ENCODE assay signal across 18 cellular contexts in genomic region chr18:67483952-67484351, GRCh38. TPM values are rescaled to one million over a fixed set of nuclear protein-coding genes. Genes with fewer than 3 reads are reported as not detected.
A peak's percentile ranks its signal among the peaks of the same experiment; 100 is the strongest.
DNase-seq lines count a peak whose midpoint lies in the region; ATAC-seq, FAIRE-seq and TF ChIP-seq lines count a peak whose summit lies in the region.
"Had no signal": no experiment of that assay in that cellular context is flagged by ENCODE, and none has a peak within 500 bp of the region (broad histone marks: within the 10 kb centered on the region; RNA-seq: fewer than 3 reads in every experiment).

No MANE protein-coding gene starts in this region.

- TF ChIP-seq POLR2A in IMR-90 (IDR thresholded peaks at IDR 0.05; ENCODE audit: low read depth, low read length) (no peak), testis (IDR thresholded peaks at IDR 0.05) (no peak)

- H3K9me3 ChIP-seq in IMR-90 (ENCODE audit: control insufficient read depth, insufficient read depth, low read length): no peaks in the 10 kb centered on the region
- H3K9me3 ChIP-seq in astrocyte (ENCODE audit: insufficient read depth, low read depth, low read length): no peaks in the 10 kb centered on the region
- H3K9me3 ChIP-seq in testis: no peaks in the 10 kb centered on the region
- H3K9me3 ChIP-seq: BE2C had no signal

- dilution Hi-C loops in IMR-90 (cut with HindIII; ENCODE audit: low sequenced_read_pairs, unreplicated experiment): no loop called here

- H4K20me1 ChIP-seq in IMR-90 (ENCODE audit: insufficient read depth, low read length) (no peaks in the 10 kb centered on the region), astrocyte (ENCODE audit: insufficient read depth, low read length) (no peaks in the 10 kb centered on the region)

- POLR2A ChIA-PET in IMR-90 (lab: Charles Lee; ENCODE audit: unreplicated experiment): no interaction called here

- H4K5ac ChIP-seq in IMR-90 (ENCODE audit: low read depth, low read length) (no peak overlapping the region), mesendoderm (ENCODE audit: low read length) (no peak overlapping the region)

- H4K8ac ChIP-seq in IMR-90 (ENCODE audit: low read depth in 2 of 2, low read length in 2 of 2) (0 out of 4 replicates have a peak overlapping the region, but pooled peaks of 1 of the 2 experiments have one; percentile 10), mesendoderm (ENCODE audit: low read depth, low read length) (no peak overlapping the region)

- H2AFZ ChIP-seq in IMR-90 (replicated peaks; ENCODE audit: low read length, poor library complexity) (no peak overlapping the region), astrocyte (ENCODE audit: low read depth, low read length) (no peak overlapping the region)

- H3K79me1 ChIP-seq in IMR-90 (ENCODE audit: low read depth in 1 of 2, low read length in 2 of 2) (peaks cover 4 to 5% of the 10 kb centered on the region in 2 experiments; a peak in 3 of 4 replicates), mesendoderm (ENCODE audit: low read length) (no peaks in the 10 kb centered on the region)

- no peak for TF ChIP-seq RAD21 in IMR-90 (IDR thresholded peaks at IDR 0.05; ENCODE audit: low read length)

- H3K4me3 ChIP-seq in IMR-90 (ENCODE audit: insufficient read depth, low read depth, low read length) (no peak overlapping the region), astrocyte (ENCODE audit: insufficient read depth, low read depth, low read length) (no peak overlapping the region), mesendoderm (ENCODE audit: low read length) (no peak overlapping the region), testis (no peak overlapping the region)

- no TSS peak for BruUV-seq in IMR-90 (replicated peaks; lab: Mats Ljungman, UMichigan)

- H3K4me1 Mint-ChIP-seq in astrocyte (ENCODE audit: low read depth, unreplicated experiment) (peaks cover 9% of the 10 kb centered on the region), HFFc6 (ENCODE audit: low read depth) (peaks cover 19% of the 10 kb centered on the region)
- H3K4me1 Mint-ChIP-seq: CD4-positive, CD25-positive, alpha-beta regulatory T cell; CD8-positive, alpha-beta memory T cell had no signal

- H2BK5ac ChIP-seq in IMR-90 (ENCODE audit: low read depth, low read length, poor library complexity, severe bottlenecking) (no peak overlapping the region), mesendoderm (ENCODE audit: low read length) (no peak overlapping the region)

- H3K4me3 Mint-ChIP-seq in astrocyte (ENCODE audit: unreplicated experiment) (peak overlapping the region; percentile 23), HFFc6 (no peak overlapping the region)
- H3K4me3 Mint-ChIP-seq: CD4-positive, CD25-positive, alpha-beta regulatory T cell; CD8-positive, alpha-beta memory T cell had no signal

- no peak overlapping the region for H3K56ac ChIP-seq in IMR-90 (ENCODE audit: extremely low read depth, insufficient read depth, low read length)
- no peak overlapping the region for H3K56ac ChIP-seq in mesendoderm (ENCODE audit: low read length)

- FAIRE-seq in astrocyte (lab: Jason Lieb, UNC): no peak
- FAIRE-seq: G401.6, GM12891, GM19239, H54 had no signal

- H2BK20ac ChIP-seq in IMR-90 (ENCODE audit: low read depth, low read length): no peak overlapping the region

- CTCF ChIA-PET in IMR-90 (lab: Yijun Ruan, JAX): interaction anchor here (0.5 kb wide), 1 partner anchor 520 kb away, joined by 4 read pairs; no protein-coding TSS in a partner anchor

- H3K9me1 ChIP-seq in IMR-90 (ENCODE audit: insufficient read depth, low read length): peaks cover 5% of the 10 kb centered on the region; the same call in 1 of the 2 replicates

- H3K4me2 ChIP-seq in IMR-90 (ENCODE audit: low read depth, low read length): no peak overlapping the region
- no peak overlapping the region for H3K4me2 ChIP-seq in astrocyte (ENCODE audit: low read length)
- no peak overlapping the region for H3K4me2 ChIP-seq in mesendoderm (ENCODE audit: low read length)

- no peak for ATAC-seq in IMR-90 (ENCODE audit: low read depth)
- ATAC-seq: HCT116 had no signal

- H3K27me3 Mint-ChIP-seq in astrocyte (ENCODE audit: low read depth, unreplicated experiment) (no peaks in the 10 kb centered on the region), HFFc6 (ENCODE audit: insufficient read depth) (no peaks in the 10 kb centered on the region)
- H3K27me3 Mint-ChIP-seq: CD4-positive, CD25-positive, alpha-beta regulatory T cell had no signal

- no peak overlapping the region for H2BK120ac ChIP-seq in IMR-90 (ENCODE audit: low read depth, low read length)
- H2BK120ac ChIP-seq in mesendoderm (ENCODE audit: low read depth, low read length): no peak overlapping the region

- no peak overlapping the region for H3K23ac ChIP-seq in IMR-90 (ENCODE audit: low read depth, low read length)
- no peak overlapping the region for H3K23ac ChIP-seq in mesendoderm (ENCODE audit: low read length)

- H3K36me3 Mint-ChIP-seq in astrocyte (ENCODE audit: low read depth, unreplicated experiment): no peaks in the 10 kb centered on the region
- H3K36me3 Mint-ChIP-seq in HFFc6 (ENCODE audit: low read depth): no peaks in the 10 kb centered on the region
- H3K36me3 Mint-ChIP-seq: CD4-positive, CD25-positive, alpha-beta regulatory T cell; CD8-positive, alpha-beta memory T cell had no signal

- H3K27ac ChIP-seq in IMR-90 (ENCODE audit: insufficient read depth, low read length) (no peak overlapping the region), astrocyte (ENCODE audit: low read depth, low read length) (no peak overlapping the region), mesendoderm (ENCODE audit: low read depth, low read length) (no peak overlapping the region), testis (no peak overlapping the region)

- intact Hi-C loops in IMR-90 (cut with micrococcal nuclease) (no loop called here), testis (cut with DNase I; ENCODE audit: low total_unique reads) (no loop called here)

- H3K9me3 Mint-ChIP-seq in astrocyte (ENCODE audit: unreplicated experiment) (no peaks in the 10 kb centered on the region), HFFc6 (no peaks in the 10 kb centered on the region)

- H3K27me3 ChIP-seq in IMR-90 (ENCODE audit: control insufficient read depth, insufficient read depth, low read length): no peaks in the 10 kb centered on the region
- no peaks in the 10 kb centered on the region for H3K27me3 ChIP-seq in astrocyte (ENCODE audit: insufficient read depth, low read length)
- H3K27me3 ChIP-seq in mesendoderm (ENCODE audit: insufficient read depth, low read length, poor library complexity): no peaks in the 10 kb centered on the region
- no peaks in the 10 kb centered on the region for H3K27me3 ChIP-seq in testis
- H3K27me3 ChIP-seq: BE2C had no signal

- H3K9ac ChIP-seq in IMR-90 (ENCODE audit: low read depth, low read length): no peak overlapping the region
- no peak overlapping the region for H3K9ac ChIP-seq in astrocyte (ENCODE audit: low read length)
- no peak overlapping the region for H3K9ac ChIP-seq in mesendoderm (ENCODE audit: low read length)

- H3K36me3 ChIP-seq in IMR-90 (ENCODE audit: control insufficient read depth, insufficient read depth, low read length): no peaks in the 10 kb centered on the region
- H3K36me3 ChIP-seq in astrocyte (ENCODE audit: insufficient read depth, low read length): no peaks in the 10 kb centered on the region
- H3K36me3 ChIP-seq in mesendoderm (ENCODE audit: control insufficient read depth, insufficient read depth, low read length): no peaks in the 10 kb centered on the region
- no peaks in the 10 kb centered on the region for H3K36me3 ChIP-seq in testis (ENCODE audit: low read depth, missing control alignments)
- H3K36me3 ChIP-seq: BE2C had no signal

- in situ Hi-C loops in IMR-90 (cut with MboI; ENCODE audit: low sequenced_read_pairs): no loop called here

- peak overlapping the region; percentile 63; the same call in 1 of the 2 replicates for H3K14ac ChIP-seq in IMR-90 (replicated peaks; ENCODE audit: low read depth, low read length)

- TF ChIP-seq CTCF in IMR-90 (conservative IDR thresholded peaks at IDR 0.05; ENCODE audit: low read depth, low read length) (no peak), astrocyte (IDR thresholded peaks at IDR 0.05; ENCODE audit: insufficient read depth, low read depth, low read length) (no peak), testis (IDR thresholded peaks at IDR 0.05) (no peak), HFFc6 (IDR thresholded peaks at IDR 0.05) (no peak)

- DNase-seq in EL: peak; percentile 22
- DNase-seq in IMR-90: no peak
- no peak for DNase-seq in astrocyte (ENCODE audit: low read depth)
- DNase-seq in mesendoderm: peak; percentile 29
- DNase-seq in NCI-H345 (lab: John Stamatoyannopoulos, UW): no peak
- DNase-seq in testis: no peak
- no peak for DNase-seq in HFFc6
- DNase-seq: ACHN; CD4-positive, CD25-positive, alpha-beta regulatory T cell; CD8-positive, alpha-beta memory T cell; DMS53; DND-41 had no signal

- no peak overlapping the region for H3K27ac Mint-ChIP-seq in astrocyte (ENCODE audit: unreplicated experiment)
- no peak overlapping the region; the same call in 1 of the 2 replicates for H3K27ac Mint-ChIP-seq in HFFc6
- H3K27ac Mint-ChIP-seq: CD8-positive, alpha-beta memory T cell had no signal

- no peak overlapping the region for H3K18ac ChIP-seq in IMR-90 (ENCODE audit: low read depth, low read length)
- H3K18ac ChIP-seq in mesendoderm (ENCODE audit: low read length): no peak overlapping the region

- no peaks in the 10 kb centered on the region for H3K4me1 ChIP-seq in IMR-90 (ENCODE audit: control insufficient read depth, insufficient read depth, low read length)
- no peaks in the 10 kb centered on the region for H3K4me1 ChIP-seq in astrocyte (ENCODE audit: insufficient read depth, low read length)
- H3K4me1 ChIP-seq in mesendoderm (ENCODE audit: control insufficient read depth, low read depth, low read length): peaks cover 4% of the 10 kb centered on the region
- H3K4me1 ChIP-seq in testis: no peaks in the 10 kb centered on the region
- H3K4me1 ChIP-seq: BE2C had no signal

- H2AK5ac ChIP-seq in IMR-90 (ENCODE audit: low read depth, low read length) (peak overlapping the region; percentile 72; the same call in 1 of the 2 replicates), mesendoderm (ENCODE audit: low read length) (no peak overlapping the region)

- H3K4ac ChIP-seq in IMR-90 (ENCODE audit: low read depth, low read length) (peak overlapping the region; percentile 45), mesendoderm (ENCODE audit: low read depth, low read length) (no peak overlapping the region)

- H4K91ac ChIP-seq in IMR-90 (ENCODE audit: insufficient read depth, low read depth, low read length): no peak overlapping the region

- H2BK15ac ChIP-seq in IMR-90 (ENCODE audit: low read depth, low read length) (no peak overlapping the region), mesendoderm (replicated peaks; ENCODE audit: low read depth) (no peak overlapping the region)

- H3K79me2 ChIP-seq in astrocyte (ENCODE audit: insufficient read depth, low read length): no peaks in the 10 kb centered on the region
- no peaks in the 10 kb centered on the region for H3K79me2 ChIP-seq in mesendoderm (ENCODE audit: control insufficient read depth, insufficient read depth, low read length)

- 100% methylated on average over 3 of the region's 6 CpGs; no CpG with 5 or more reads in 1 of the 2 experiments for WGBS in IMR-90 (ENCODE audit: extremely low coverage in 2 of 2, insufficient read length in 1 of 2), 2 experiments
- no CpG with 5 or more reads among the region's 6 CpGs for WGBS in mesendoderm (ENCODE audit: extremely low coverage, insufficient coverage, low lambda C conversion rate)
- 85 to 93% methylated on average over 6 of the region's 6 CpGs for WGBS in testis, 2 donors

- peak overlapping the region; percentile 68 for H2AK9ac ChIP-seq in IMR-90 (replicated peaks; ENCODE audit: low read depth, low read length, poor library complexity)

RNA-seq across cellular contexts. Expression of gene DSEL, which starts 32.6 kb away (rescaled TPM):
- total RNA-seq in IMR-90 (2012; rRNA removed) (100 and 145 TPM in 2 replicates), astrocyte (15.9 and 16.5 TPM in 2 replicates), testis (1 to 10 TPM; 5.7 to 5.9 TPM)
- polyA plus RNA-seq in IMR-90 (2012; rRNA removed) (13.7 and 16.8 TPM in 2 replicates), testis (ENCODE audit: insufficient read depth, low read depth, low replicate concordance) (2.7 TPM)
- 3.9 and 5.8 TPM in 2 replicates for polyA plus RNA-seq in IMR-90 (2012; cell fraction: cytosol; rRNA removed)
- polyA plus RNA-seq in IMR-90 (2012; cell fraction: nucleus; rRNA removed; ENCODE audit: low replicate concordance): 2.7 and 11.3 TPM in 2 replicates
- polyA plus RNA-seq in mesendoderm (2013, experiment 1 of 2): 11.1 TPM
- 11.8 TPM for polyA plus RNA-seq in mesendoderm (2013, experiment 2 of 2)
- total RNA-seq in HFFc6 (2021; fragmentation: NEBNext Ultra II Directional; extraction: Animal tissue kit (Norgen Biotek cat#: 25700)): 10 to 100 TPM; 71.4 to 87.0 (median 80.1) TPM

Comparison
In these comparisons a context has a peak if more than half of its experiments do, and no peak if none do; other contexts are left out.
1. DNase-seq: peak in EL (single experiment) and mesendoderm (single experiment); none in IMR-90 (single experiment), astrocyte (single experiment), NCI-H345 (single experiment), testis (single experiment) and HFFc6 (single experiment).